In genomic region chr11:16607675-16608644, GRCh38 we compare ENCODE assay signal across 8 cellular contexts.
A peak's percentile ranks its signal among the peaks of the same experiment; 100 is the strongest.
DNase-seq lines count a peak whose midpoint lies in the region; TF ChIP-seq lines count a peak whose summit lies in the region.

No MANE protein-coding gene starts in this region.

- no peaks in the 10 kb centered on the region for H3K36me3 Mint-ChIP-seq in nephron progenitor cell (ENCODE audit: low read depth)

- H3K4me1 Mint-ChIP-seq in nephron progenitor cell, result peaks cover 46% of the 10 kb centered on the region

- H3K4me3 Mint-ChIP-seq in nephron progenitor cell, result no peak overlapping the region

- H3K9me3 Mint-ChIP-seq in nephron progenitor cell, result no peaks in the 10 kb centered on the region

- intact Hi-C loops in esophagus muscularis mucosa (cut with DNase I), result loop anchor here (10.0 kb wide), 1 partner anchor 663 kb away; no protein-coding TSS in a partner anchor

- peak overlapping the region; percentile 59 to 67 (median 66) for H3K4me3 ChIP-seq in esophagus muscularis mucosa

- peaks cover 22 to 53% (median 48%) of the 10 kb centered on the region in 4 donors for H3K4me1 ChIP-seq in esophagus muscularis mucosa

- no peak for TF ChIP-seq POLR2A in esophagus muscularis mucosa (IDR thresholded peaks at IDR 0.05; ENCODE audit: low read depth)

- WGBS in esophagus muscularis mucosa, result 15% methylated on average over 25 of the region's 25 CpGs

- H3K36me3 ChIP-seq in esophagus muscularis mucosa, result no peaks in the 10 kb centered on the region

- H3K27ac Mint-ChIP-seq in nephron progenitor cell, result no peak overlapping the region

- TF ChIP-seq CTCF in GM10266 (IDR thresholded peaks at IDR 0.05; ENCODE audit: control insufficient read depth, insufficient read depth, low read depth, missing control alignments), result no peak
- TF ChIP-seq CTCF in esophagus muscularis mucosa (IDR thresholded peaks at IDR 0.05), result no peak
- no peak for TF ChIP-seq CTCF in nephron progenitor cell (IDR thresholded peaks at IDR 0.05)

- peaks cover 6% of the 10 kb centered on the region for H3K27me3 Mint-ChIP-seq in nephron progenitor cell (ENCODE audit: low read depth, poor library complexity)

- TF ChIP-seq EP300 in esophagus muscularis mucosa (IDR thresholded peaks at IDR 0.05), result no peak

- peaks cover 0 to 100% (median 74%) of the 10 kb centered on the region in 4 donors for H3K27me3 ChIP-seq in esophagus muscularis mucosa

- H3K9me3 ChIP-seq in esophagus muscularis mucosa, result no peaks in the 10 kb centered on the region

- peak overlapping the region; percentile 71 to 83 (median 74) for H3K27ac ChIP-seq in esophagus muscularis mucosa (replicated peaks in 1 of 4)

- DNase-seq in GM10266 (ENCODE audit: extremely low spot score) (peak; percentile 25), NCI-H774 (lab: John Stamatoyannopoulos, UW) (peak; percentile 82), esophagus muscularis mucosa (ENCODE audit: extremely low spot score) (no peak), nephron progenitor cell (peak; percentile 82), cortex of kidney (lab: John Stamatoyannopoulos, UW) (no peak), SW 1271 (lab: John Stamatoyannopoulos, UW) (no peak), LoVo (ENCODE audit: low spot score) (no peak)
- no peak for DNase-seq in activated CD4-positive, CD25-positive, alpha-beta regulatory T cell treated with anti-CD3 and anti-CD28 coated beads, Interleukin-2, amount 50 U/mL, for 72 hours

Comparison
In these comparisons a context has a peak if more than half of its experiments do, and no peak if none do; other contexts are left out.
1. DNase-seq: peak in GM10266 (single experiment), NCI-H774 (single experiment) and nephron progenitor cell (single experiment); none in esophagus muscularis mucosa (single experiment), cortex of kidney (single experiment), SW 1271 (0 of 2), LoVo (single experiment) and activated CD4-positive, CD25-positive, alpha-beta regulatory T cell treated with anti-CD3 and anti-CD28 coated beads, Interleukin-2, amount 50 U/mL, for 72 hours (single experiment).